In genomic region chr9:109046346-109046745, GRCh38 we compare ENCODE assay signal across 15 cellular contexts. TPM values are rescaled to one million over a fixed set of nuclear protein-coding genes. Genes with fewer than 3 reads are reported as not detected.
A peak's percentile ranks its signal among the peaks of the same experiment; 100 is the strongest.
DNase-seq lines count a peak whose midpoint lies in the region; ATAC-seq and TF ChIP-seq lines count a peak whose summit lies in the region.
"Had no signal": no experiment of that assay in that cellular context is flagged by ENCODE, and none has a peak within 500 bp of the region (broad histone marks: within the 10 kb centered on the region; RNA-seq: fewer than 3 reads in every experiment).

No MANE protein-coding gene starts in this region.

- no peaks in the 10 kb centered on the region for H3K27me3 Mint-ChIP-seq in activated T-cell treated with anti-CD3 and anti-CD28 coated beads, Interleukin-2, amount 50 U/mL, for 72 hours (ENCODE audit: low read depth)
- no peaks in the 10 kb centered on the region for H3K27me3 Mint-ChIP-seq in HFFc6 (ENCODE audit: insufficient read depth)
- H3K27me3 Mint-ChIP-seq: CD4-positive, alpha-beta memory T cell had no signal

- peak; percentile 91 to 95 for ATAC-seq in activated CD4-positive, CD25-positive, alpha-beta regulatory T cell treated with anti-CD3 and anti-CD28 coated beads, Interleukin-2, amount 50 U/mL, for 24 hours
- peak; percentile 73 to 74 for ATAC-seq in activated T-cell treated with anti-CD3 and anti-CD28 coated beads, Interleukin-2, amount 50 U/mL, for 72 hours (replicated peaks in 1 of 2)
- peak; percentile 49 for ATAC-seq in stimulated activated effector memory CD8-positive, alpha-beta T cell treated with anti-CD3 and anti-CD28 coated beads, Interleukin-12 subunit alpha, Interleukin-12 subunit beta, amount 100 ng/mL, for 72 hours
- ATAC-seq: GM23338 had no signal

- H3K9me3 Mint-ChIP-seq in activated T-cell treated with anti-CD3 and anti-CD28 coated beads, Interleukin-2, amount 50 U/mL, for 72 hours: peaks cover 4 to 5% of the 10 kb centered on the region in 2 donors
- H3K9me3 Mint-ChIP-seq in HFFc6: no peaks in the 10 kb centered on the region
- peaks cover 8% of the 10 kb centered on the region for H3K9me3 Mint-ChIP-seq in stimulated activated effector memory CD8-positive, alpha-beta T cell treated with anti-CD3 and anti-CD28 coated beads, Interleukin-12 subunit alpha, Interleukin-12 subunit beta, amount 100 ng/mL, for 72 hours
- H3K9me3 Mint-ChIP-seq: GM23338 had no signal

- H3K4me1 Mint-ChIP-seq in activated T-cell treated with anti-CD3 and anti-CD28 coated beads, Interleukin-2, amount 50 U/mL, for 72 hours (ENCODE audit: low read depth): peaks cover 17% of the 10 kb centered on the region
- peaks cover 19% of the 10 kb centered on the region for H3K4me1 Mint-ChIP-seq in HFFc6 (ENCODE audit: low read depth)
- H3K4me1 Mint-ChIP-seq in stimulated activated effector memory CD8-positive, alpha-beta T cell treated with anti-CD3 and anti-CD28 coated beads, Interleukin-12 subunit alpha, Interleukin-12 subunit beta, amount 100 ng/mL, for 72 hours: no peaks in the 10 kb centered on the region
- H3K4me1 Mint-ChIP-seq: CD14-positive monocyte, GM23338 had no signal

- H3K4me3 Mint-ChIP-seq in activated T-cell treated with anti-CD3 and anti-CD28 coated beads, Interleukin-2, amount 50 U/mL, for 72 hours: no peak overlapping the region
- no peak overlapping the region for H3K4me3 Mint-ChIP-seq in HFFc6
- no peak overlapping the region for H3K4me3 Mint-ChIP-seq in stimulated activated effector memory CD8-positive, alpha-beta T cell treated with anti-CD3 and anti-CD28 coated beads, Interleukin-12 subunit alpha, Interleukin-12 subunit beta, amount 100 ng/mL, for 72 hours
- H3K4me3 Mint-ChIP-seq: CD14-positive monocyte, GM23338 had no signal

- TF ChIP-seq CTCF in HFFc6 (IDR thresholded peaks at IDR 0.05): no peak

- peaks cover 12 to 51% of the 10 kb centered on the region in 2 donors for H3K36me3 Mint-ChIP-seq in activated T-cell treated with anti-CD3 and anti-CD28 coated beads, Interleukin-2, amount 50 U/mL, for 72 hours (ENCODE audit: insufficient read depth in 2 of 2)
- peaks cover 54% of the 10 kb centered on the region for H3K36me3 Mint-ChIP-seq in HFFc6 (ENCODE audit: low read depth)
- peaks cover 83% of the 10 kb centered on the region for H3K36me3 Mint-ChIP-seq in stimulated activated effector memory CD8-positive, alpha-beta T cell treated with anti-CD3 and anti-CD28 coated beads, Interleukin-12 subunit alpha, Interleukin-12 subunit beta, amount 100 ng/mL, for 72 hours

- H3K27ac Mint-ChIP-seq in activated T-cell treated with anti-CD3 and anti-CD28 coated beads, Interleukin-2, amount 50 U/mL, for 72 hours: peak overlapping the region; percentile 46
- H3K27ac Mint-ChIP-seq in HFFc6: peak overlapping the region; percentile 12; the same call in 1 of the 2 replicates
- no peak overlapping the region for H3K27ac Mint-ChIP-seq in stimulated activated effector memory CD8-positive, alpha-beta T cell treated with anti-CD3 and anti-CD28 coated beads, Interleukin-12 subunit alpha, Interleukin-12 subunit beta, amount 100 ng/mL, for 72 hours
- H3K27ac Mint-ChIP-seq: GM23338 had no signal

- DNase-seq in activated CD4-positive, CD25-positive, alpha-beta regulatory T cell treated with anti-CD3 and anti-CD28 coated beads, Interleukin-2, amount 50 U/mL, for 72 hours: no peak
- no peak for DNase-seq in activated T-cell treated with anti-CD3 and anti-CD28 coated beads, Interleukin-2, amount 50 U/mL, for 72 hours
- DNase-seq in activated T-cell treated with anti-CD3 and anti-CD28 coated beads, Interleukin-2, amount 50 U/mL, for 48 hours: no peak
- DNase-seq in HFFc6 (peak; percentile 28), NCI-H510A (lab: John Stamatoyannopoulos, UW) (no peak)
- DNase-seq in stimulated activated effector memory CD8-positive, alpha-beta T cell treated with anti-CD3 and anti-CD28 coated beads, Interleukin-12 subunit alpha, Interleukin-12 subunit beta, amount 100 ng/mL, for 72 hours (ENCODE audit: low spot score in 2 of 2): no peak
- DNase-seq: 8988T; CD4-positive, alpha-beta memory T cell; DMS153; DMS79; GF-D8; HCEC 1CT had no signal

RNA-seq across cellular contexts. Expression of gene CTNNAL1, which starts 33.0 kb away (rescaled TPM):
- 10 to 100 TPM; 17.9 to 22.1 TPM for total RNA-seq in activated T-cell treated with anti-CD3 and anti-CD28 coated beads, Interleukin-2, amount 50 U/mL, for 72 hours
- total RNA-seq in HFFc6 (2021; fragmentation: NEBNext Ultra II Directional; extraction: Animal tissue kit (Norgen Biotek cat#: 25700)): 100 to 1,000 TPM in 5 of 6 experiments, 10 to 100 TPM in 1; 95.3 to 112 (median 107) TPM

Comparison
In these comparisons a context has a peak if more than half of its experiments do, and no peak if none do; other contexts are left out.
1. RNA of gene CTNNAL1, which starts 33.0 kb away (total RNA-seq): 95.3 to 112 TPM in HFFc6; 17.9 to 22.1 TPM in activated T-cell treated with anti-CD3 and anti-CD28 coated beads, Interleukin-2, amount 50 U/mL, for 72 hours; every median in the first group is over 4 times any median in the second.
2. Peak in every context shown above with its lines, with median percentiles within 50 percentile points of each other: ATAC-seq.